Comparison of ENCODE assay signal across 1 cellular context in genomic region chr15:38226867-38227266, GRCh38.
TF ChIP-seq lines count a peak whose summit lies in the region.

No MANE protein-coding gene starts in this region.

TF ChIP-seq in HEK293, 187 proteins besides CTCF, POLR2A, EP300 and RAD21 (continued from another document):
- TF ChIP-seq PRDM10 (tag by site-specific recombination; IDR thresholded peaks at IDR 0.05), result peak; percentile 45; the same call in 1 of the 2 replicates
- no peak for TF ChIP-seq ZNF645 (tag by site-specific recombination; IDR thresholded peaks at IDR 0.05)
- TF ChIP-seq FEZF1 (tag by site-specific recombination; IDR thresholded peaks at IDR 0.05), result peak; percentile 13; the same call in 1 of the 2 replicates
- TF ChIP-seq KLF10 (tag by site-specific recombination; IDR thresholded peaks at IDR 0.05), result no peak
- TF ChIP-seq ZNF449 (tag by site-specific recombination; IDR thresholded peaks at IDR 0.05), result no peak
- no peak for TF ChIP-seq ZBTB8A (tag by site-specific recombination; IDR thresholded peaks at IDR 0.05)
- peak; percentile 65 for TF ChIP-seq PRDM6 (tag by site-specific recombination; IDR thresholded peaks at IDR 0.05)
- TF ChIP-seq ATF2 (tag by site-specific recombination; IDR thresholded peaks at IDR 0.05; ENCODE audit: low read depth), result no peak
- TF ChIP-seq ZNF530 (tag by site-specific recombination; IDR thresholded peaks at IDR 0.05; ENCODE audit: low read depth), result no peak
- TF ChIP-seq ZNF341 (tag by site-specific recombination; IDR thresholded peaks at IDR 0.05; ENCODE audit: low read depth), result no peak
- TF ChIP-seq BCL6B (tag by site-specific recombination; IDR thresholded peaks at IDR 0.05), result peak; percentile 76; the same call in 1 of the 2 replicates
